In the genomic region with DNA sequence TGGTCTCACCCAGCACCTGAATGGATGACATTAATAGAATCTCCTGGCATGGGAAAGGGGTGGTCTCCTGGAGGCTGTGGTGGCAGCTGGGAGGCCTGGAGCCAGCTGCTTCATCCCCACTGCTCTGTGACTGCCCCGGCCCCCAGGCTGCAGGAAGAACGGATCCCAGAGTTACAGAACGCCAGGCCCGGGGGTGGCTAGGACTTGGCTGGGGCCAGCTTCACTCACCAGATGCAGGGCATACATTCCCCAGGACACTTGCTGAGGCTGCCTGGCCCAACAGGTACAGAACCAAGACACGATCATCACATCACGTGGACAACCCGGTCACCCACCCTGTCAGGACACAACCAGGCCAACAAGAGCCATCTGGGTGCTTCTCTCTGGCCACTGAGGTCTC, we compare ENCODE assay signal across 24 cellular contexts.
"Had no signal": no experiment of that assay in that cellular context is flagged by ENCODE, and none has a peak within 500 bp of the region (broad histone marks: within the 10 kb centered on the region; RNA-seq: fewer than 3 reads in every experiment).

No MANE protein-coding gene starts in this region.

- DNase-seq: Kasumi-1, MV-4-11, NCI-H1048, NCI-H1105, NCI-H1417, NCI-H1436 treated with DMSO at 0.1 percent for 48 hours, NCI-H1694, NCI-H187 treated with DMSO at 0.1 percent for 48 hours, NCI-H2029 treated with DMSO at 0.1 percent for 48 hours, NCI-H2171 treated with DMSO at 0.1 percent for 48 hours, NCI-H2227 treated with DMSO at 0.1 percent for 48 hours, NCI-H510A, NCI-H524 treated with DMSO at 0.1 percent for 48 hours, NCI-H69, NCI-H774, Right ventricle myocardium superior, RPMI8226, SIG-M5 had no signal

- H3K27ac Mint-ChIP-seq: IgD-negative memory B cell had no signal

- H3K9ac ChIP-seq: KMS-11 had no signal

- H3K4me2 ChIP-seq: KMS-11 had no signal

- ATAC-seq: K562 had no signal

- H3K36me3 ChIP-seq: SJSA1 had no signal

- H3K27me3 Mint-ChIP-seq: IgD-negative memory B cell had no signal

- H3K4me3 ChIP-seq: K562, SJSA1, SK-N-MC had no signal

- H3K27me3 ChIP-seq: SJSA1 had no signal

- H3K4me1 Mint-ChIP-seq: IgD-negative memory B cell had no signal

- H3K36me3 Mint-ChIP-seq: IgD-negative memory B cell had no signal

- H3K4me3 Mint-ChIP-seq: IgD-negative memory B cell had no signal

- H3K27ac ChIP-seq: HL-60, KMS-11, SJSA1, SK-N-MC had no signal

- H3K4me1 ChIP-seq: SJSA1 had no signal
